In genomic region chr9:22142681-22143080, GRCh38 we compare ENCODE assay signal across 21 cellular contexts.
DNase-seq lines count a peak whose midpoint lies in the region; ATAC-seq and TF ChIP-seq lines count a peak whose summit lies in the region.
"Had no signal": no experiment of that assay in that cellular context is flagged by ENCODE, and none has a peak within 500 bp of the region (broad histone marks: within the 10 kb centered on the region; RNA-seq: fewer than 3 reads in every experiment).

No MANE protein-coding gene starts in this region.

- no peaks in the 10 kb centered on the region for H3K27me3 ChIP-seq in mammary epithelial cell (ENCODE audit: insufficient read depth, low read length)
- no peaks in the 10 kb centered on the region for H3K27me3 ChIP-seq in breast epithelium
- H3K27me3 ChIP-seq: cardiac muscle cell, esophagus squamous epithelium had no signal

- peak; percentile 53 for DNase-seq in mammary epithelial cell
- no peak for DNase-seq in breast epithelium (ENCODE audit: low spot score in 2 of 2)
- peak; percentile 34 for DNase-seq in astrocyte of the hippocampus (ENCODE audit: low read depth, low spot score)
- DNase-seq in foreskin fibroblast = peak; percentile 53 to 70
- no peak for DNase-seq in foreskin melanocyte
- DNase-seq in cardiac septum (ENCODE audit: low spot score) = no peak
- DNase-seq in osteocyte (ENCODE audit: extremely low spot score, unreplicated experiment) = no peak
- DNase-seq: activated CD4-positive, alpha-beta memory T cell treated with anti-CD3 and anti-CD28 coated beads, Interleukin-2, amount 10 ng/mL, durations not matched to agents 7 days and 5 days; activated T-cell treated with anti-CD3 and anti-CD28 coated beads, Interleukin-2, amount 50 U/mL, for 1 hour; DMS79; esophagus squamous epithelium; hippocampal formation had no signal

- H3K4me3 Mint-ChIP-seq in osteocyte (ENCODE audit: unreplicated experiment) = no peak overlapping the region
- H3K4me3 Mint-ChIP-seq: activated CD4-positive, alpha-beta memory T cell treated with anti-CD3 and anti-CD28 coated beads, Interleukin-2, amount 10 ng/mL, durations not matched to agents 7 days and 5 days; CD14-positive monocyte; stimulated activated memory B cell treated with anti-CD40 and anti-IgM and Interleukin-4, amounts not matched to agents 10 μg/mL and 1 μg/mL and 100 μg/mL, for 72 hours; WTC11 had no signal

- 10% methylated on average over 2 of the region's 2 CpGs for WGBS in mammary epithelial cell (ENCODE audit: low coverage, missing lambda C conversion rate)

- TF ChIP-seq POLR2A in breast epithelium (IDR thresholded peaks at IDR 0.05) = no peak

- in situ Hi-C loops in mammary epithelial cell (cut with MboI; ENCODE audit: low sequenced_read_pairs in 2 of 2) = no loop called here

- no peak for ATAC-seq in GM21825 (IDR thresholded peaks at IDR 0.05; ENCODE audit: unreplicated experiment)
- ATAC-seq: activated naive CD4-positive, alpha-beta T cell treated with anti-CD3 and anti-CD28 coated beads, Interleukin-2, amount 50 U/mL, for 72 hours; K562; stimulated activated memory B cell treated with anti-CD40 and anti-IgM and Interleukin-4, amounts not matched to agents 10 μg/mL and 1 μg/mL and 100 μg/mL, for 72 hours; WTC11 had no signal

- H3K79me2 ChIP-seq in mammary epithelial cell (ENCODE audit: insufficient read depth, low read length) = no peaks in the 10 kb centered on the region

- H3K4me3 ChIP-seq in mammary epithelial cell (replicated peaks in 1 of 3; ENCODE audit: insufficient read depth in 1 of 3, low read depth in 2 of 3, low read length in 3 of 3) (no peak overlapping the region), breast epithelium (no peak overlapping the region), foreskin fibroblast (ENCODE audit: low read depth in 1 of 2, low read length in 2 of 2) (no peak overlapping the region)
- H3K4me3 ChIP-seq: cardiac muscle cell, esophagus squamous epithelium, K562, thoracic aorta had no signal

- H3K4me1 Mint-ChIP-seq in osteocyte (ENCODE audit: unreplicated experiment) = peaks cover 18% of the 10 kb centered on the region
- H3K4me1 Mint-ChIP-seq: WTC11 had no signal

- peaks cover 1% of the 10 kb centered on the region for H3K36me3 Mint-ChIP-seq in osteocyte (ENCODE audit: unreplicated experiment)
- H3K36me3 Mint-ChIP-seq: activated naive CD4-positive, alpha-beta T cell treated with anti-CD3 and anti-CD28 coated beads, Interleukin-2, amount 50 U/mL, for 72 hours; CD14-positive monocyte; stimulated activated memory B cell treated with anti-CD40 and anti-IgM and Interleukin-4, amounts not matched to agents 10 μg/mL and 1 μg/mL and 100 μg/mL, for 72 hours; WTC11 had no signal

- CTCF ChIA-PET in mammary epithelial cell (lab: Charles Lee; ENCODE audit: low non-redundant PET) = no interaction called here

- no peaks in the 10 kb centered on the region for H3K9me3 Mint-ChIP-seq in osteocyte (ENCODE audit: unreplicated experiment)
- H3K9me3 Mint-ChIP-seq: activated CD4-positive, alpha-beta memory T cell treated with anti-CD3 and anti-CD28 coated beads, Interleukin-2, amount 10 ng/mL, durations not matched to agents 7 days and 5 days; WTC11 had no signal

- peak overlapping the region; percentile 48 for H3K4me2 ChIP-seq in mammary epithelial cell (ENCODE audit: insufficient read depth, low read depth, low read length)

- H3K36me3 ChIP-seq in mammary epithelial cell (ENCODE audit: insufficient read depth, low read length) = no peaks in the 10 kb centered on the region
- H3K36me3 ChIP-seq in breast epithelium = no peaks in the 10 kb centered on the region
- H3K36me3 ChIP-seq: cardiac muscle cell, esophagus squamous epithelium, thoracic aorta had no signal

- H2AFZ ChIP-seq in mammary epithelial cell (ENCODE audit: low read depth, low read length) = no peak overlapping the region

- peaks cover 8% of the 10 kb centered on the region for H3K27me3 Mint-ChIP-seq in osteocyte (ENCODE audit: unreplicated experiment)
- H3K27me3 Mint-ChIP-seq: stimulated activated memory B cell treated with anti-CD40 and anti-IgM and Interleukin-4, amounts not matched to agents 10 μg/mL and 1 μg/mL and 100 μg/mL, for 72 hours had no signal

- dilution Hi-C loops in mammary epithelial cell (cut with HindIII; ENCODE audit: low sequenced_read_pairs) = no loop called here

- H3K9me3 ChIP-seq in mammary epithelial cell (replicated peaks; ENCODE audit: insufficient read depth, low read length) = no peaks in the 10 kb centered on the region
- H3K9me3 ChIP-seq in breast epithelium = no peaks in the 10 kb centered on the region
- H3K9me3 ChIP-seq: esophagus squamous epithelium, thoracic aorta had no signal

- intact Hi-C loops in mammary epithelial cell (cut with micrococcal nuclease) (no loop called here), breast epithelium (cut with DNase I; ENCODE audit: low total_unique reads) (no loop called here), cardiac septum (cut with DNase I) (no loop called here)

- H3K27ac ChIP-seq in mammary epithelial cell (ENCODE audit: insufficient read depth, low read depth, low read length) = peak overlapping the region; percentile 37
- H3K27ac ChIP-seq in breast epithelium = no peak overlapping the region
- H3K27ac ChIP-seq: cardiac muscle cell, esophagus squamous epithelium, HL-60, thoracic aorta had no signal

- no peak overlapping the region for H3K27ac Mint-ChIP-seq in osteocyte (ENCODE audit: unreplicated experiment)
- H3K27ac Mint-ChIP-seq: activated CD4-positive, alpha-beta memory T cell treated with anti-CD3 and anti-CD28 coated beads, Interleukin-2, amount 10 ng/mL, durations not matched to agents 7 days and 5 days; activated naive CD4-positive, alpha-beta T cell treated with anti-CD3 and anti-CD28 coated beads, Interleukin-2, amount 50 U/mL, for 72 hours; CD14-positive monocyte; stimulated activated memory B cell treated with anti-CD40 and anti-IgM and Interleukin-4, amounts not matched to agents 10 μg/mL and 1 μg/mL and 100 μg/mL, for 72 hours; WTC11 had no signal

- H4K20me1 ChIP-seq in mammary epithelial cell (ENCODE audit: insufficient read depth, low read length) = no peaks in the 10 kb centered on the region

- no peak overlapping the region for H3K9ac ChIP-seq in mammary epithelial cell (ENCODE audit: insufficient read depth, low read length)

- BruUV-seq in mammary epithelial cell (replicated peaks; lab: Mats Ljungman, UMichigan) = no TSS peak

- TF ChIP-seq CTCF in mammary epithelial cell (conservative IDR thresholded peaks at IDR 0.05 in 1 of 2, IDR thresholded peaks at IDR 0.05 in 1 of 2; ENCODE audit: extremely low read depth in 1 of 2, insufficient read depth in 1 of 2, low read depth in 1 of 2, low read length in 2 of 2) = no peak
- TF ChIP-seq CTCF in breast epithelium (IDR thresholded peaks at IDR 0.05) = no peak
- no peak for TF ChIP-seq CTCF in foreskin fibroblast (IDR thresholded peaks at IDR 0.05; ENCODE audit: low read depth, low read length)
- no peak for TF ChIP-seq CTCF in osteocyte (IDR thresholded peaks at IDR 0.05)

- peaks cover 38% of the 10 kb centered on the region for H3K4me1 ChIP-seq in mammary epithelial cell (ENCODE audit: insufficient read depth, low read length)
- H3K4me1 ChIP-seq in breast epithelium = no peaks in the 10 kb centered on the region

Comparison
In these comparisons a context has a peak if more than half of its experiments do, and no peak if none do; other contexts are left out.
1. DNase-seq: peak in mammary epithelial cell (single experiment), astrocyte of the hippocampus (single experiment) and foreskin fibroblast (2 of 2); none in breast epithelium (0 of 2), foreskin melanocyte (single experiment), cardiac septum (single experiment) and osteocyte (single experiment).